Comparison of ENCODE assay signal across 9 cellular contexts in genomic region chr10:103668351-103669242, GRCh38.
DNase-seq lines count a peak whose midpoint lies in the region; ATAC-seq, FAIRE-seq and TF ChIP-seq lines count a peak whose summit lies in the region.
"Had no signal": no experiment of that assay in that cellular context is flagged by ENCODE, and none has a peak within 500 bp of the region (broad histone marks: within the 10 kb centered on the region; RNA-seq: fewer than 3 reads in every experiment).

No MANE protein-coding gene starts in this region.

- H3K23me2 ChIP-seq in H1 (ENCODE audit: low read depth, low read length) = no peaks in the 10 kb centered on the region

- POLR2A ChIA-PET in BJ (lab: Charles Lee) (no interaction called here), H1 (lab: Charles Lee; ENCODE audit: partially characterized antibody) (no interaction called here)

- peaks cover 17 to 30% of the 10 kb centered on the region in 2 donors for H3K4me1 Mint-ChIP-seq in natural killer cell

- H2AFZ ChIP-seq in H1 (ENCODE audit: low read length) = no peak overlapping the region

- H3K36me3 Mint-ChIP-seq in natural killer cell = no peaks in the 10 kb centered on the region

- no peak for TF ChIP-seq POLR2A in H1 (IDR thresholded peaks at IDR 0.05; ENCODE audit: control extremely low read depth in 1 of 2, low read depth in 2 of 2, low read length in 2 of 2)

- peak overlapping the region; percentile 9 for H3K18ac ChIP-seq in H1 (ENCODE audit: extremely low read depth, low read length)

- in situ Hi-C loops in KBM-7 (cut with MboI; ENCODE audit: low pct_unique_long_range_greater_than_20kb, low sequenced_read_pairs) = no loop called here

- H3K4me2 ChIP-seq in H1 (ENCODE audit: insufficient read depth in 1 of 2, low read depth in 2 of 2, low read length in 2 of 2) = no peak overlapping the region

- DNase-seq in BJ (ENCODE audit: low read depth) = peak; percentile 24
- peak; percentile 65 for DNase-seq in KBM-7
- DNase-seq in H1 (ENCODE audit: low read depth in 1 of 2, low spot score in 2 of 2) = no peak
- DNase-seq in natural killer cell = no peak
- DNase-seq in HT-29 (ENCODE audit: low spot score) = no peak
- no peak for DNase-seq in GF-D8 (lab: John Stamatoyannopoulos, UW)

- H3K4me3 ChIP-seq in BJ (ENCODE audit: low read depth, low read length) (peak overlapping the region; percentile 25), H1 (ENCODE audit: extremely low read depth in 1 of 4, insufficient read depth in 2 of 4, low read depth in 3 of 4, low read length in 4 of 4) (no peak overlapping the region)

- intact Hi-C loops in natural killer cell (cut with micrococcal nuclease) = no loop called here

- H3K79me1 ChIP-seq in H1 (ENCODE audit: low read depth, low read length) = no peaks in the 10 kb centered on the region

- no peak overlapping the region for H3K9ac ChIP-seq in H1 (replicated peaks in 1 of 4; ENCODE audit: extremely low read depth in 1 of 4, low read depth in 3 of 4, low read length in 3 of 4)

- H4K91ac ChIP-seq in H1 (replicated peaks; ENCODE audit: insufficient read length, low read length) = peak overlapping the region; percentile 61

- no peak overlapping the region for H4K5ac ChIP-seq in H1 (ENCODE audit: insufficient read length, low read depth, low read length)

- no peaks in the 10 kb centered on the region for H3K79me2 ChIP-seq in H1 (ENCODE audit: control insufficient read depth in 1 of 2, insufficient read depth in 2 of 2, low read length in 2 of 2)

- H2BK15ac ChIP-seq in H1 (ENCODE audit: low read length) = 0 out of 2 replicates have a peak overlapping the region, but pooled peaks have one; percentile 95

- no peak overlapping the region for H2BK5ac ChIP-seq in H1 (ENCODE audit: low read depth, low read length)

- peak overlapping the region in 1 of 2 donors; percentile 58 for H3K27ac Mint-ChIP-seq in natural killer cell

- no peak overlapping the region for H3K14ac ChIP-seq in H1 (ENCODE audit: insufficient read length)

- TF ChIP-seq EP300 in H1 (IDR thresholded peaks at IDR 0.05; ENCODE audit: borderline replicate concordance in 1 of 2, low read depth in 2 of 2, low read length in 2 of 2) = no peak

- CTCF ChIA-PET in BJ (lab: Yijun Ruan, JAX) (interaction anchor here (0.9 to 4.8 kb wide), 8 partner anchors 10 to 70 kb away, joined by 3 to 24 read pairs (median 6); no protein-coding TSS in a partner anchor), H1 (lab: Charles Lee; ENCODE audit: partially characterized antibody) (interaction anchor here (1.2 to 27.1 kb wide), 16 partner anchors 8 to 104 kb away, joined by 3 to 336 read pairs (median 12); no protein-coding TSS in a partner anchor)

- TF ChIP-seq RAD21 in H1 (IDR thresholded peaks at IDR 0.05 in 1 of 2, conservative IDR thresholded peaks at IDR 0.05 in 1 of 2; ENCODE audit: low read depth in 2 of 2, low read length in 2 of 2) = no peak

- no peak for FAIRE-seq in H1 (lab: Jason Lieb, UNC)
- FAIRE-seq: GM18507 had no signal

- no peak overlapping the region for H3K27ac ChIP-seq in H1 (ENCODE audit: low read depth, low read length)

- peaks cover 8 to 21% (median 11%) of the 10 kb centered on the region in 4 experiments for H3K4me1 ChIP-seq in H1 (replicated peaks in 1 of 4; ENCODE audit: control insufficient read depth in 3 of 4, insufficient read depth in 4 of 4, low read length in 3 of 4)

- 87% methylated on average over 37 of the region's 37 CpGs; no CpG with 5 or more reads in 1 of the 2 experiments for WGBS in H1 (ENCODE audit: extremely low coverage in 1 of 2, insufficient coverage in 1 of 2, insufficient read length in 1 of 2, insufficient replicate concordance in 2 of 2, low coverage in 1 of 2, low lambda C conversion rate in 2 of 2, missing lambda C conversion rate in 1 of 2), 2 experiments

- peak overlapping the region; percentile 84 for H3K4me3 Mint-ChIP-seq in natural killer cell

- no peaks in the 10 kb centered on the region for H4K20me1 ChIP-seq in H1 (replicated peaks in 1 of 2; ENCODE audit: control insufficient read depth in 1 of 2, insufficient read depth in 2 of 2, low read length in 2 of 2)

- peak overlapping the region; percentile 32; the same call in 1 of the 2 replicates for H2BK12ac ChIP-seq in H1 (ENCODE audit: low read depth, low read length)

- TF ChIP-seq CTCF in BJ (IDR thresholded peaks at IDR 0.05; ENCODE audit: insufficient read depth, low read depth, low read length) (no peak), H1 (IDR thresholded peaks at IDR 0.05; ENCODE audit: control extremely low read depth in 1 of 3, insufficient read depth in 1 of 3, low read depth in 1 of 3, low read length in 3 of 3) (no peak), natural killer cell (IDR thresholded peaks at IDR 0.05) (no peak)

- no peak overlapping the region for H3K23ac ChIP-seq in H1 (ENCODE audit: insufficient read length)

- peak overlapping the region; percentile 16 for H3K4ac ChIP-seq in H1 (replicated peaks; ENCODE audit: insufficient read length, low read depth, low read length)

- H3K56ac ChIP-seq in H1 (replicated peaks; ENCODE audit: insufficient read length, low read depth, low read length) = no peak overlapping the region

- H3K36me3 ChIP-seq in BJ (ENCODE audit: control insufficient read depth, insufficient read depth, low read length) = peaks cover 3% of the 10 kb centered on the region; the same call in 1 of the 2 replicates
- H3K36me3 ChIP-seq in H1 (ENCODE audit: control insufficient read depth in 2 of 4, insufficient read depth in 4 of 4, low read length in 3 of 4) = no peaks in the 10 kb centered on the region

- peak; percentile 45 to 78 (median 68) for ATAC-seq in natural killer cell
- ATAC-seq in HG02840 (IDR thresholded peaks at IDR 0.05; ENCODE audit: low FRiP score, unreplicated experiment) = no peak
- ATAC-seq in GM19351 (IDR thresholded peaks at IDR 0.05; ENCODE audit: unreplicated experiment) = no peak

- no peaks in the 10 kb centered on the region for H3K27me3 ChIP-seq in BJ (ENCODE audit: control insufficient read depth, insufficient read depth, low read length)
- no peaks in the 10 kb centered on the region for H3K27me3 ChIP-seq in H1 (replicated peaks in 1 of 4; ENCODE audit: control insufficient read depth in 3 of 4, extremely low read depth in 1 of 4, insufficient read depth in 3 of 4, low read length in 3 of 4)

- peak overlapping the region; percentile 58 for H4K8ac ChIP-seq in H1 (ENCODE audit: extremely low read depth, insufficient read depth, low read length)

- peak overlapping the region; percentile 7; the same call in 1 of the 2 replicates for H2AK5ac ChIP-seq in H1 (ENCODE audit: low read depth, low read length)

- no peaks in the 10 kb centered on the region for H3K9me3 ChIP-seq in H1 (ENCODE audit: insufficient read depth in 2 of 2, low read depth in 1 of 2, low read length in 1 of 2)

- H3K27me3 Mint-ChIP-seq in natural killer cell (ENCODE audit: low read depth in 2 of 2) = peaks cover 0 to 9% of the 10 kb centered on the region in 2 donors

- H3K9me3 Mint-ChIP-seq in natural killer cell = no peaks in the 10 kb centered on the region

- H2BK120ac ChIP-seq in H1 (replicated peaks; ENCODE audit: low read depth, low read length) = no peak overlapping the region

- H2BK20ac ChIP-seq in H1 (ENCODE audit: low read length) = 0 out of 2 replicates have a peak overlapping the region, but pooled peaks have one; percentile 61

TF ChIP-seq in H1, 55 proteins besides CTCF, POLR2A, EP300 and RAD21:
- no peak for TF ChIP-seq JUND (IDR thresholded peaks at IDR 0.05; ENCODE audit: low read length)
- no peak for TF ChIP-seq BACH1 (IDR thresholded peaks at IDR 0.05; ENCODE audit: low read length)
- no peak for TF ChIP-seq YY1 (IDR thresholded peaks at IDR 0.05; ENCODE audit: low read depth, low read length)

Comparison
In these comparisons a context has a peak if more than half of its experiments do, and no peak if none do; other contexts are left out.
1. DNase-seq: peak in BJ (single experiment) and KBM-7 (single experiment); none in H1 (0 of 2), natural killer cell (single experiment), HT-29 (single experiment) and GF-D8 (single experiment).
2. ATAC-seq: peak in natural killer cell (3 of 3); none in HG02840 (single experiment) and GM19351 (single experiment).